ENCODE assay signal across 8 cellular contexts in the genomic region with DNA sequence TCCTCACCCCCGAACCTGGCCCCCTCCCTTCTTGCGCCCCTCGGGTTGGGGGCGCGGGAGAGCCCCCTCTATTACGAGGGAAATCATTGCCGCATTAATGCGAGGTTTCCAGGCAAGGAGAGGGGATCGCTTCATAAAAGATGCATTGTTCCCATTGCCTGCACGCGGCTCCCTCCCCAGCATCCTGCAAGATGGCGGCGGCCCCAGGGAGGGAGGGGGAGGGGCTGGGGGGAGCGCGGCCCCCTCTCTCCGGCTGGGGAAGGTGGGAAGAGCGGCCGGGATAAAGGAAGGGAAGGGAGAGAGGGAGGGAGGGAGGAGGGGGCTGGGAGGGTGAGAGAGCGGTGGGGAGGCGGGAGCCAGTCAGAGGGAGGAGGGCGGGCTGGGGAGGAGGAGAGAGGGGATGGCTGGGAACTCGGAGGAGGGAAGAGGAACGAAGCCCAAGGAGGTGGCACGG. TPM values are rescaled to one million over a fixed set of nuclear protein-coding genes. Genes with fewer than 3 reads are reported as not detected.
A peak's percentile ranks its signal among the peaks of the same experiment; 100 is the strongest.
DNase-seq lines count a peak whose midpoint lies in the region; ATAC-seq and TF ChIP-seq lines count a peak whose summit lies in the region.
"Not testable (repeated sequence)": the region's sequence is repeated elsewhere in the genome, so short reads cannot be mapped to it uniquely, and the experiment has no call there.

No MANE protein-coding gene starts in this region.

- H3K36me3 Mint-ChIP-seq in T-cell: not testable (repeated sequence)

- TF ChIP-seq CTCF in breast epithelium (IDR thresholded peaks at IDR 0.05); foreskin keratinocyte (conservative IDR thresholded peaks at IDR 0.05); lower lobe of right lung (IDR thresholded peaks at IDR 0.05): not testable (repeated sequence)

- peak; percentile 50 for DNase-seq in EH (ENCODE audit: low read depth)
- DNase-seq in NCI-H1694 (lab: John Stamatoyannopoulos, UW): peak; percentile 84
- DNase-seq in T-cell: peak in 4 of 34 experiments; percentile 14 to 25 (median 20)
- not testable (repeated sequence) for DNase-seq in breast epithelium (ENCODE audit: low spot score in 2 of 2); foreskin keratinocyte; lower lobe of right lung; aorta
- DNase-seq in putamen (ENCODE audit: low spot score): peak; percentile 73

- POLR2A ChIA-PET in T-cell (lab: Charles Lee): not testable (repeated sequence)

- peak overlapping the region; percentile 45 to 57 (median 52) for H3K4me3 Mint-ChIP-seq in T-cell

- not testable (repeated sequence) for H3K27me3 ChIP-seq in breast epithelium; foreskin keratinocyte; lower lobe of right lung (ENCODE audit: low read depth); aorta (ENCODE audit: control insufficient read depth in 1 of 2, insufficient read depth in 2 of 2, low read length in 1 of 2)

- not testable (repeated sequence) for H3K27me3 Mint-ChIP-seq in T-cell

- WGBS in aorta, 2 donors: 0% methylated on average over 7 to 20 of the region's 24 CpGs

- H3K36me3 ChIP-seq in breast epithelium; lower lobe of right lung; aorta (ENCODE audit: control insufficient read depth in 1 of 2, insufficient read depth in 2 of 2, low read length in 1 of 2): not testable (repeated sequence)

- CTCF ChIA-PET in T-cell (lab: Charles Lee): not testable (repeated sequence)

- intact Hi-C loops in breast epithelium (cut with DNase I; ENCODE audit: low total_unique reads); lower lobe of right lung (cut with DNase I); aorta (cut with DNase I): not testable (repeated sequence)

- ATAC-seq in T-cell (replicated peaks in 1 of 4) (peak in 3 of 4 experiments; percentile 54 to 66 (median 59)), foreskin keratinocyte (peak; percentile 22), lower lobe of right lung (peak; percentile 63 to 71), aorta (ENCODE audit: low FRiP score) (peak; percentile 66)

- H3K9me3 Mint-ChIP-seq in T-cell: not testable (repeated sequence)

- H3K27ac Mint-ChIP-seq in T-cell: peak overlapping the region in 1 of 2 donors; percentile 55

- H3K4me3 ChIP-seq in breast epithelium: peak overlapping the region; percentile 22 to 73 (median 58)
- H3K4me3 ChIP-seq in lower lobe of right lung: peak overlapping the region; percentile 43
- peak overlapping the region in 1 of 2 donors; percentile 54 for H3K4me3 ChIP-seq in aorta (ENCODE audit: low read length in 2 of 2)

- H3K4me1 Mint-ChIP-seq in T-cell: not testable (repeated sequence)

- not testable (repeated sequence) for H3K4me1 ChIP-seq in breast epithelium; foreskin keratinocyte; lower lobe of right lung; aorta (ENCODE audit: control insufficient read depth in 1 of 2, insufficient read depth in 2 of 2, low read length in 2 of 2)

- H3K27ac ChIP-seq in breast epithelium: peak overlapping the region; percentile 7 to 29
- H3K27ac ChIP-seq in foreskin keratinocyte; lower lobe of right lung; aorta (ENCODE audit: low read depth in 1 of 2, low read length in 2 of 2): not testable (repeated sequence)

- not testable (repeated sequence) for H3K9me3 ChIP-seq in breast epithelium; lower lobe of right lung; aorta (ENCODE audit: control insufficient read depth, low read length)

- TF ChIP-seq POLR2A in breast epithelium (IDR thresholded peaks at IDR 0.05): not testable (repeated sequence)

RNA-seq across cellular contexts. Expression of a gene that starts 58.3 kb away (rescaled TPM):
- total RNA-seq in T-cell (10 to 100 TPM; 18.7 to 26.8 (median 24.1) TPM), breast epithelium (10 to 100 TPM; 62.9 to 74.6 (median 72.0) TPM), foreskin keratinocyte (25.6 and 28.5 TPM in 2 replicates), lower lobe of right lung (48.6 TPM), aorta (10 to 100 TPM; 36.0 to 42.0 TPM)
- polyA plus RNA-seq in foreskin keratinocyte (18.5 and 20.1 TPM in 2 replicates), aorta (10 to 100 TPM; 28.5 to 38.9 TPM)
